3 cellular contexts compared by ENCODE assay signal in genomic region chr6:49304393-49304792, GRCh38.
A peak's percentile ranks its signal among the peaks of the same experiment; 100 is the strongest.
DNase-seq lines count a peak whose midpoint lies in the region; TF ChIP-seq lines count a peak whose summit lies in the region.
"Not testable (repeated sequence)": the region's sequence is repeated elsewhere in the genome, so short reads cannot be mapped to it uniquely, and the experiment has no call there.

No MANE protein-coding gene starts in this region.

- intact Hi-C loops in A673 (cut with micrococcal nuclease; ENCODE audit: unreplicated experiment): not testable (repeated sequence)

- H3K36me3 ChIP-seq in A673 (ENCODE audit: insufficient read depth, low read length, poor library complexity, severe bottlenecking); HEK293 (ENCODE audit: control insufficient read depth in 2 of 2, insufficient read depth in 1 of 2, low read length in 2 of 2); SK-N-MC (ENCODE audit: insufficient read depth, low read length): not testable (repeated sequence)

- POLR2A ChIA-PET in A673 (lab: Charles Lee; ENCODE audit: low non-redundant PET); HEK293 (lab: Yijun Ruan, JAX): not testable (repeated sequence)

- H3K9ac ChIP-seq in SK-N-MC (ENCODE audit: insufficient read length): not testable (repeated sequence)

- not testable (repeated sequence) for TF ChIP-seq CTCF in A673 (conservative IDR thresholded peaks at IDR 0.05; ENCODE audit: low read depth, low read length); HEK293 (tag by site-specific recombination; IDR thresholded peaks at IDR 0.05)

- not testable (repeated sequence) for H3K27me3 ChIP-seq in A673 (replicated peaks; ENCODE audit: insufficient read depth, low read depth, low read length, poor library complexity)

- not testable (repeated sequence) for H3K4me3 ChIP-seq in A673 (ENCODE audit: low read depth, low read length, poor library complexity, severe bottlenecking); HEK293 (ENCODE audit: low read depth, low read length); SK-N-MC

- H3K27ac ChIP-seq in A673 (ENCODE audit: low read depth, low read length, poor library complexity, severe bottlenecking) (peak overlapping the region; percentile 6), SK-N-MC (peak overlapping the region; percentile 84)
- not testable (repeated sequence) for H3K27ac ChIP-seq in HEK293 (ENCODE audit: extremely low read depth, low read depth, low read length)

- not testable (repeated sequence) for DNase-seq in A673 (ENCODE audit: low spot score); SK-N-MC (ENCODE audit: low read depth, low spot score)

- H3K9me3 ChIP-seq in A673 (ENCODE audit: low read depth, low read length, poor library complexity, severe bottlenecking); HEK293 (ENCODE audit: control insufficient read depth, insufficient read depth, low read depth, low read length); SK-N-MC (ENCODE audit: low read depth, low read length): not testable (repeated sequence)

- CTCF ChIA-PET in A673 (lab: Charles Lee): not testable (repeated sequence)
- CTCF ChIA-PET in HEK293 (lab: Yijun Ruan, JAX): interaction anchor here (1.8 kb wide), 1 partner anchor 106 kb away, joined by 3 read pairs; no protein-coding TSS in a partner anchor

- not testable (repeated sequence) for H3K4me1 ChIP-seq in A673 (ENCODE audit: insufficient read depth, low read length, poor library complexity, severe bottlenecking); HEK293 (ENCODE audit: control insufficient read depth, insufficient read depth, low read length)

- not testable (repeated sequence) for BruUV-seq in A673 (replicated peaks; lab: Mats Ljungman, UMichigan)

TF ChIP-seq in HEK293, 187 proteins besides CTCF, POLR2A, EP300 and RAD21:
- TF ChIP-seq TRIM28 (IDR thresholded peaks at IDR 0.05; ENCODE audit: borderline replicate concordance, low read length) (peak; percentile 56; the same call in 1 of the 2 replicates), SETDB1 (IDR thresholded peaks at IDR 0.05; ENCODE audit: insufficient read length, low read length) (peak; percentile 69)
